ENCODE assay signal across 1 cellular context in genomic region chr10:116888380-116889055, GRCh38.
A peak's percentile ranks its signal among the peaks of the same experiment; 100 is the strongest.
TF ChIP-seq lines count a peak whose summit lies in the region.

No MANE protein-coding gene starts in this region.

TF ChIP-seq in H1, 55 proteins besides CTCF, POLR2A, EP300 and RAD21 (continued from another document):
- no peak for TF ChIP-seq HDAC6 (IDR thresholded peaks at IDR 0.05; ENCODE audit: low read depth, low read length)
- no peak for TF ChIP-seq HDAC2 (IDR thresholded peaks at IDR 0.05; ENCODE audit: borderline replicate concordance in 1 of 2, low read depth in 2 of 2, low read length in 2 of 2)
- TF ChIP-seq, protein P1, sequence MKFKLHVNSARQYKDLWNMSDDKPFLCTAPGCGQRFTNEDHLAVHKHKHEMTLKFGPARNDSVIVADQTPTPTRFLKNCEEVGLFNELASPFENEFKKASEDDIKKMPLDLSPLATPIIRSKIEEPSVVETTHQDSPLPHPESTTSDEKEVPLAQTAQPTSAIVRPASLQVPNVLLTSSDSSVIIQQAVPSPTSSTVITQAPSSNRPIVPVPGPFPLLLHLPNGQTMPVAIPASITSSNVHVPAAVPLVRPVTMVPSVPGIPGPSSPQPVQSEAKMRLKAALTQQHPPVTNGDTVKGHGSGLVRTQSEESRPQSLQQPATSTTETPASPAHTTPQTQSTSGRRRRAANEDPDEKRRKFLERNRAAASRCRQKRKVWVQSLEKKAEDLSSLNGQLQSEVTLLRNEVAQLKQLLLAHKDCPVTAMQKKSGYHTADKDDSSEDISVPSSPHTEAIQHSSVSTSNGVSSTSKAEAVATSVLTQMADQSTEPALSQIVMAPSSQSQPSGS (IDR thresholded peaks at IDR 0.05; ENCODE audit: low read length) = no peak
- no peak for TF ChIP-seq POU5F1 (IDR thresholded peaks at IDR 0.05; ENCODE audit: low read depth, low read length)
- TF ChIP-seq, protein P2, sequence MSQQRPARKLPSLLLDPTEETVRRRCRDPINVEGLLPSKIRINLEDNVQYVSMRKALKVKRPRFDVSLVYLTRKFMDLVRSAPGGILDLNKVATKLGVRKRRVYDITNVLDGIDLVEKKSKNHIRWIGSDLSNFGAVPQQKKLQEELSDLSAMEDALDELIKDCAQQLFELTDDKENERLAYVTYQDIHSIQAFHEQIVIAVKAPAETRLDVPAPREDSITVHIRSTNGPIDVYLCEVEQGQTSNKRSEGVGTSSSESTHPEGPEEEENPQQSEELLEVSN (IDR thresholded peaks at IDR 0.05) = no peak
- TF ChIP-seq SP2 (IDR thresholded peaks at IDR 0.05; ENCODE audit: low read length) = no peak
- no peak for TF ChIP-seq EZH2 (IDR thresholded peaks at IDR 0.05; ENCODE audit: low read depth, low read length, severe bottlenecking)
- no peak for TF ChIP-seq EGR1 (IDR thresholded peaks at IDR 0.05; ENCODE audit: borderline replicate concordance, low read depth, low read length)
- no peak for TF ChIP-seq KDM5A (IDR thresholded peaks at IDR 0.05; ENCODE audit: low read length)
- TF ChIP-seq CTBP2 (IDR thresholded peaks at IDR 0.05; ENCODE audit: borderline replicate concordance, insufficient read depth, insufficient read length, low read length) = no peak
- TF ChIP-seq, protein P3, sequence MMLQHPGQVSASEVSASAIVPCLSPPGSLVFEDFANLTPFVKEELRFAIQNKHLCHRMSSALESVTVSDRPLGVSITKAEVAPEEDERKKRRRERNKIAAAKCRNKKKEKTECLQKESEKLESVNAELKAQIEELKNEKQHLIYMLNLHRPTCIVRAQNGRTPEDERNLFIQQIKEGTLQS (IDR thresholded peaks at IDR 0.05; ENCODE audit: insufficient read depth, low read depth, low read length) = peak; percentile 62; the same call in 1 of the 2 replicates
- TF ChIP-seq SAP30 (IDR thresholded peaks at IDR 0.05; ENCODE audit: insufficient read depth, insufficient replicate concordance, low read length) = no peak
- no peak for TF ChIP-seq GTF2F1 (IDR thresholded peaks at IDR 0.05; ENCODE audit: borderline replicate concordance, low read depth, low read length)
- TF ChIP-seq TEAD4 (IDR thresholded peaks at IDR 0.05; ENCODE audit: low read depth, low read length) = peak; percentile 90
- TF ChIP-seq KDM1A (IDR thresholded peaks at IDR 0.05; ENCODE audit: borderline replicate concordance, low read length) = no peak
- no peak for TF ChIP-seq SUZ12 (IDR thresholded peaks at IDR 0.05; ENCODE audit: low read length)
- TF ChIP-seq SRF (IDR thresholded peaks at IDR 0.05; ENCODE audit: low read depth, low read length) = no peak
- TF ChIP-seq, protein P4, sequence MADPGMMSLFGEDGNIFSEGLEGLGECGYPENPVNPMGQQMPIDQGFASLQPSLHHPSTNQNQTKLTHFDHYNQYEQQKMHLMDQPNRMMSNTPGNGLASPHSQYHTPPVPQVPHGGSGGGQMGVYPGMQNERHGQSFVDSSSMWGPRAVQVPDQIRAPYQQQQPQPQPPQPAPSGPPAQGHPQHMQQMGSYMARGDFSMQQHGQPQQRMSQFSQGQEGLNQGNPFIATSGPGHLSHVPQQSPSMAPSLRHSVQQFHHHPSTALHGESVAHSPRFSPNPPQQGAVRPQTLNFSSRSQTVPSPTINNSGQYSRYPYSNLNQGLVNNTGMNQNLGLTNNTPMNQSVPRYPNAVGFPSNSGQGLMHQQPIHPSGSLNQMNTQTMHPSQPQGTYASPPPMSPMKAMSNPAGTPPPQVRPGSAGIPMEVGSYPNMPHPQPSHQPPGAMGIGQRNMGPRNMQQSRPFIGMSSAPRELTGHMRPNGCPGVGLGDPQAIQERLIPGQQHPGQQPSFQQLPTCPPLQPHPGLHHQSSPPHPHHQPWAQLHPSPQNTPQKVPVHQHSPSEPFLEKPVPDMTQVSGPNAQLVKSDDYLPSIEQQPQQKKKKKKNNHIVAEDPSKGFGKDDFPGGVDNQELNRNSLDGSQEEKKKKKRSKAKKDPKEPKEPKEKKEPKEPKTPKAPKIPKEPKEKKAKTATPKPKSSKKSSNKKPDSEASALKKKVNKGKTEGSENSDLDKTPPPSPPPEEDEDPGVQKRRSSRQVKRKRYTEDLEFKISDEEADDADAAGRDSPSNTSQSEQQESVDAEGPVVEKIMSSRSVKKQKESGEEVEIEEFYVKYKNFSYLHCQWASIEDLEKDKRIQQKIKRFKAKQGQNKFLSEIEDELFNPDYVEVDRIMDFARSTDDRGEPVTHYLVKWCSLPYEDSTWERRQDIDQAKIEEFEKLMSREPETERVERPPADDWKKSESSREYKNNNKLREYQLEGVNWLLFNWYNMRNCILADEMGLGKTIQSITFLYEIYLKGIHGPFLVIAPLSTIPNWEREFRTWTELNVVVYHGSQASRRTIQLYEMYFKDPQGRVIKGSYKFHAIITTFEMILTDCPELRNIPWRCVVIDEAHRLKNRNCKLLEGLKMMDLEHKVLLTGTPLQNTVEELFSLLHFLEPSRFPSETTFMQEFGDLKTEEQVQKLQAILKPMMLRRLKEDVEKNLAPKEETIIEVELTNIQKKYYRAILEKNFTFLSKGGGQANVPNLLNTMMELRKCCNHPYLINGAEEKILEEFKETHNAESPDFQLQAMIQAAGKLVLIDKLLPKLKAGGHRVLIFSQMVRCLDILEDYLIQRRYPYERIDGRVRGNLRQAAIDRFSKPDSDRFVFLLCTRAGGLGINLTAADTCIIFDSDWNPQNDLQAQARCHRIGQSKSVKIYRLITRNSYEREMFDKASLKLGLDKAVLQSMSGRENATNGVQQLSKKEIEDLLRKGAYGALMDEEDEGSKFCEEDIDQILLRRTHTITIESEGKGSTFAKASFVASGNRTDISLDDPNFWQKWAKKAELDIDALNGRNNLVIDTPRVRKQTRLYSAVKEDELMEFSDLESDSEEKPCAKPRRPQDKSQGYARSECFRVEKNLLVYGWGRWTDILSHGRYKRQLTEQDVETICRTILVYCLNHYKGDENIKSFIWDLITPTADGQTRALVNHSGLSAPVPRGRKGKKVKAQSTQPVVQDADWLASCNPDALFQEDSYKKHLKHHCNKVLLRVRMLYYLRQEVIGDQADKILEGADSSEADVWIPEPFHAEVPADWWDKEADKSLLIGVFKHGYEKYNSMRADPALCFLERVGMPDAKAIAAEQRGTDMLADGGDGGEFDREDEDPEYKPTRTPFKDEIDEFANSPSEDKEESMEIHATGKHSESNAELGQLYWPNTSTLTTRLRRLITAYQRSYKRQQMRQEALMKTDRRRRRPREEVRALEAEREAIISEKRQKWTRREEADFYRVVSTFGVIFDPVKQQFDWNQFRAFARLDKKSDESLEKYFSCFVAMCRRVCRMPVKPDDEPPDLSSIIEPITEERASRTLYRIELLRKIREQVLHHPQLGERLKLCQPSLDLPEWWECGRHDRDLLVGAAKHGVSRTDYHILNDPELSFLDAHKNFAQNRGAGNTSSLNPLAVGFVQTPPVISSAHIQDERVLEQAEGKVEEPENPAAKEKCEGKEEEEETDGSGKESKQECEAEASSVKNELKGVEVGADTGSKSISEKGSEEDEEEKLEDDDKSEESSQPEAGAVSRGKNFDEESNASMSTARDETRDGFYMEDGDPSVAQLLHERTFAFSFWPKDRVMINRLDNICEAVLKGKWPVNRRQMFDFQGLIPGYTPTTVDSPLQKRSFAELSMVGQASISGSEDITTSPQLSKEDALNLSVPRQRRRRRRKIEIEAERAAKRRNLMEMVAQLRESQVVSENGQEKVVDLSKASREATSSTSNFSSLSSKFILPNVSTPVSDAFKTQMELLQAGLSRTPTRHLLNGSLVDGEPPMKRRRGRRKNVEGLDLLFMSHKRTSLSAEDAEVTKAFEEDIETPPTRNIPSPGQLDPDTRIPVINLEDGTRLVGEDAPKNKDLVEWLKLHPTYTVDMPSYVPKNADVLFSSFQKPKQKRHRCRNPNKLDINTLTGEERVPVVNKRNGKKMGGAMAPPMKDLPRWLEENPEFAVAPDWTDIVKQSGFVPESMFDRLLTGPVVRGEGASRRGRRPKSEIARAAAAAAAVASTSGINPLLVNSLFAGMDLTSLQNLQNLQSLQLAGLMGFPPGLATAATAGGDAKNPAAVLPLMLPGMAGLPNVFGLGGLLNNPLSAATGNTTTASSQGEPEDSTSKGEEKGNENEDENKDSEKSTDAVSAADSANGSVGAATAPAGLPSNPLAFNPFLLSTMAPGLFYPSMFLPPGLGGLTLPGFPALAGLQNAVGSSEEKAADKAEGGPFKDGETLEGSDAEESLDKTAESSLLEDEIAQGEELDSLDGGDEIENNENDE (IDR thresholded peaks at IDR 0.05; ENCODE audit: insufficient replicate concordance, low read length) = no peak
- TF ChIP-seq SIRT6 (IDR thresholded peaks at IDR 0.05; ENCODE audit: low read length) = no peak
- TF ChIP-seq, protein P5, sequence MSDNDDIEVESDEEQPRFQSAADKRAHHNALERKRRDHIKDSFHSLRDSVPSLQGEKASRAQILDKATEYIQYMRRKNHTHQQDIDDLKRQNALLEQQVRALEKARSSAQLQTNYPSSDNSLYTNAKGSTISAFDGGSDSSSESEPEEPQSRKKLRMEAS (IDR thresholded peaks at IDR 0.05) = peak; percentile 24; the same call in 1 of the 2 replicates
- no peak for TF ChIP-seq BCL11A (IDR thresholded peaks at IDR 0.05; ENCODE audit: low read depth in 2 of 2, low read length in 2 of 2)
- no peak for TF ChIP-seq GABPA (IDR thresholded peaks at IDR 0.05; ENCODE audit: borderline replicate concordance, insufficient read depth, low read length)
- TF ChIP-seq CEBPB (IDR thresholded peaks at IDR 0.05; ENCODE audit: low read depth, low read length) = no peak
- TF ChIP-seq SP4 (IDR thresholded peaks at IDR 0.05; ENCODE audit: low read length) = no peak
- TF ChIP-seq POLR2AphosphoS5 (IDR thresholded peaks at IDR 0.05; ENCODE audit: low read depth, low read length) = no peak
- no peak for TF ChIP-seq SP1 (IDR thresholded peaks at IDR 0.05; ENCODE audit: low read depth, low read length)
- TF ChIP-seq JUND (IDR thresholded peaks at IDR 0.05; ENCODE audit: low read length) = peak; percentile 97
- TF ChIP-seq NANOG (IDR thresholded peaks at IDR 0.05; ENCODE audit: insufficient read depth, low read depth, low read length, poor library complexity, severe bottlenecking) = no peak
- TF ChIP-seq TBP (IDR thresholded peaks at IDR 0.05; ENCODE audit: low read depth, low read length) = no peak
